Comparison of ENCODE assay signal across 28 cellular contexts in genomic region chr13:39186205-39186880, GRCh38.
DNase-seq lines count a peak whose midpoint lies in the region; ATAC-seq, FAIRE-seq and TF ChIP-seq lines count a peak whose summit lies in the region.
"Had no signal": no experiment of that assay in that cellular context is flagged by ENCODE, and none has a peak within 500 bp of the region (broad histone marks: within the 10 kb centered on the region; RNA-seq: fewer than 3 reads in every experiment).

No MANE protein-coding gene starts in this region.

- DNase-seq in DMS79 treated with DMSO at 0.1 percent for 48 hours (lab: John Stamatoyannopoulos, UW), result peak; percentile 3
- no peak for DNase-seq in DMS79 (lab: John Stamatoyannopoulos, UW)
- no peak for DNase-seq in Right ventricle myocardium superior
- no peak for DNase-seq in pancreas
- no peak for DNase-seq in upper lobe of right lung
- DNase-seq in NCI-H2227 (lab: John Stamatoyannopoulos, UW; ENCODE audit: unreplicated experiment), result no peak
- DNase-seq: activated CD4-positive, alpha-beta T cell treated with anti-CD3 and anti-CD28 coated beads, Interleukin-2, amount 10 ng/mL, durations not matched to agents 24 days and 14 days; activated CD8-positive, alpha-beta memory T cell treated with anti-CD3 and anti-CD28 coated beads, Interleukin-2, amount 10 ng/mL, durations not matched to agents 7 days and 5 days; activated naive CD4-positive, alpha-beta T cell treated with Interleukin-2 at 50 U/mL for 16 hours; activated T-cell treated with anti-CD3 and anti-CD28 coated beads, Interleukin-2, amount 50 U/mL, for 72 hours; cortex of kidney; KBM-7; mesendoderm; NCI-H187 treated with DMSO at 0.1 percent for 48 hours; NCI-H748 treated with DMSO at 0.1 percent for 48 hours; nucleus accumbens; retina; stimulated activated CD4-positive, alpha-beta T cell treated with anti-CD3 and anti-CD28 coated beads, Interleukin-12 subunit alpha, Interleukin-12 subunit beta, amount 100 ng/mL, for 4 hours; stimulated activated CD4-positive, alpha-beta T cell treated with anti-CD3 and anti-CD28 coated beads, Interleukin-4, amount 100 ng/mL, for 24 hours; stimulated activated naive CD4-positive, alpha-beta T cell; transverse colon had no signal

- H3K4me1 ChIP-seq in pancreas (no peaks in the 10 kb centered on the region), upper lobe of right lung (no peaks in the 10 kb centered on the region)
- H3K4me1 ChIP-seq: transverse colon had no signal

- 51 to 68% methylated on average over 2 of the region's 2 CpGs for WGBS in pancreas, 2 donors

- intact Hi-C loops in Right ventricle myocardium superior (cut with DNase I) (no loop called here), pancreas (cut with DNase I) (no loop called here), upper lobe of right lung (cut with DNase I) (no loop called here)

- H3K27me3 ChIP-seq in pancreas (no peaks in the 10 kb centered on the region), upper lobe of right lung (no peaks in the 10 kb centered on the region)
- H3K27me3 ChIP-seq: transverse colon had no signal

- FAIRE-seq in pancreas (lab: Jason Lieb, UNC), result peak; percentile 47
- FAIRE-seq: GM12892, H1, HTR-8/SVneo had no signal

- H3K9me3 ChIP-seq in pancreas (no peaks in the 10 kb centered on the region), upper lobe of right lung (no peaks in the 10 kb centered on the region)
- H3K9me3 ChIP-seq: transverse colon had no signal

- H3K27ac ChIP-seq in pancreas (no peak overlapping the region), upper lobe of right lung (peak overlapping the region; percentile 2)
- H3K27ac ChIP-seq: 22Rv1, VCaP had no signal

- TF ChIP-seq CTCF in pancreas (IDR thresholded peaks at IDR 0.05) (no peak), upper lobe of right lung (IDR thresholded peaks at IDR 0.05) (no peak)

- H3K36me3 ChIP-seq in pancreas (no peaks in the 10 kb centered on the region), upper lobe of right lung (no peaks in the 10 kb centered on the region)
- H3K36me3 ChIP-seq: transverse colon had no signal

- ATAC-seq in Right ventricle myocardium superior (ENCODE audit: poor library complexity) (peak; percentile 78), pancreas (no peak), upper lobe of right lung (no peak), HG02588 (IDR thresholded peaks at IDR 0.05; ENCODE audit: unreplicated experiment) (no peak), HG03439 (IDR thresholded peaks at IDR 0.05; ENCODE audit: unreplicated experiment) (no peak)
- ATAC-seq: activated CD8-positive, alpha-beta memory T cell treated with anti-CD3 and anti-CD28 coated beads, Interleukin-2, amount 10 ng/mL, durations not matched to agents 7 days and 5 days had no signal

- no peak overlapping the region for H3K4me3 ChIP-seq in pancreas
- H3K4me3 ChIP-seq in upper lobe of right lung, result no peak overlapping the region
- H3K4me3 ChIP-seq: transverse colon had no signal
